8 cellular contexts compared by ENCODE assay signal in the genomic region with DNA sequence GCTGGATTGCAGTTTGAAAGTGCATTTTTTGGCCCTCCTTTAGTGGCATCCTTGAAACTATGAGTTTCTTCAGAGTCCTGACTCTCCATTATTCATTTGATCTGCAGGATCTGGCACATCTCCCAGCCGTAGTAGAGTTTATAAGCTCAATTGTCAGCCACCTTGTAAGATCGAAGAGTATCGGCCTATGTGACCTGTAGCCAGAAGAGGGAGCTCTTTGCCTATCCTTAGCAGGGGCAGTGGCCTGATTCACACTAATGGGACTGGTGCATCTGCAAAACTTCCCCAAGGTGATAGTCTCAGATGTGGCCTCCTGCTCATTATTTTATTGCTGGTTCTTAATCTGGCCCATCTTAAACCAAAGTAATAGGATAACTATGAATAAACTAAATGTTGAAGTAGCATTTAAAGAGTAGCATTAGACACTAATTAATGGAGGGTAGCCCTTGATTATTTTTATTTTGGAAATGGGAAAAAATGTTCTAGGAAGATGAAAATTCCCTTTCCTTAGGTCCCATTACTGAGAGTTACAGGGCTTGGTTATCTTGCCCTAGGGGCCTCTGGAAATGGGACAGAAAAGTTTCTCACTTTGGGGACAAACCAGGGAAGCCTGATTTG. TPM values are rescaled to one million over a fixed set of nuclear protein-coding genes. Genes with fewer than 3 reads are reported as not detected.
DNase-seq lines count a peak whose midpoint lies in the region; ATAC-seq and TF ChIP-seq lines count a peak whose summit lies in the region.

No MANE protein-coding gene starts in this region.

- no peaks in the 10 kb centered on the region for H3K9me3 Mint-ChIP-seq in activated naive CD4-positive, alpha-beta T cell treated with anti-CD3 and anti-CD28 coated beads for 36 hours

- TF ChIP-seq CTCF in GM12865 (IDR thresholded peaks at IDR 0.05; ENCODE audit: insufficient read depth, low read depth, low read length, missing control alignments) = peak; percentile 86
- TF ChIP-seq CTCF in heart left ventricle (IDR thresholded peaks at IDR 0.05) = peak; percentile 62 to 82 (median 70)
- TF ChIP-seq CTCF in ovary (IDR thresholded peaks at IDR 0.05) = no peak

- H3K27me3 Mint-ChIP-seq in activated naive CD4-positive, alpha-beta T cell treated with anti-CD3 and anti-CD28 coated beads for 36 hours (ENCODE audit: low read depth) = peaks cover 3% of the 10 kb centered on the region

- no peaks in the 10 kb centered on the region for H3K4me1 ChIP-seq in HAP-1
- peaks cover 0 to 15% (median 8%) of the 10 kb centered on the region in 12 donors for H3K4me1 ChIP-seq in heart left ventricle
- H3K4me1 ChIP-seq in ovary (ENCODE audit: insufficient read depth) = no peaks in the 10 kb centered on the region

- no peaks in the 10 kb centered on the region; the same call in 1 of the 2 replicates for H3K36me3 ChIP-seq in HAP-1 (replicated peaks)
- peaks cover 0 to 13% (median 0%) of the 10 kb centered on the region in 9 donors for H3K36me3 ChIP-seq in heart left ventricle
- no peaks in the 10 kb centered on the region for H3K36me3 ChIP-seq in ovary

- no peak overlapping the region for H3K4me3 Mint-ChIP-seq in activated naive CD4-positive, alpha-beta T cell treated with anti-CD3 and anti-CD28 coated beads for 36 hours

- intact Hi-C loops in activated naive CD4-positive, alpha-beta T cell treated with anti-CD3 and anti-CD28 coated beads for 36 hours (cut with micrococcal nuclease) = loop anchor here (1.0 to 2.0 kb wide), 9 partner anchors 15 to 419 kb away; partner anchors contain the start of gene GCSAM
- intact Hi-C loops in heart left ventricle (cut with DNase I) (loop anchor here in 9 of 10 donors (2.0 to 10.0 kb wide), 5 partner anchors 173 to 423 kb away; no protein-coding TSS in a partner anchor), sciatic nerve (cut with DNase I) (no loop called here), ovary (cut with DNase I) (no loop called here)

- no peaks in the 10 kb centered on the region for H3K27me3 ChIP-seq in HAP-1 (ENCODE audit: low read depth)
- H3K27me3 ChIP-seq in heart left ventricle = no peaks in the 10 kb centered on the region
- H3K27me3 ChIP-seq in ovary = no peaks in the 10 kb centered on the region

- CTCF ChIA-PET in activated naive CD4-positive, alpha-beta T cell treated with anti-CD3 and anti-CD28 coated beads for 36 hours (lab: Charles Lee) = interaction anchor here (0.6 to 4.0 kb wide), 44 partner anchors 8 to 470 kb away, joined by 3 to 46 read pairs (median 4); partner anchors contain the start of genes C3orf52, CD200, GCSAM and SLC9C1

- in situ Hi-C loops in HAP-1 (cut with MboI; ENCODE audit: low sequenced_read_pairs) = loop anchor here (10.0 to 25.0 kb wide), 2 partner anchors 175 to 413 kb away; partner anchors contain the start of gene SLC9C1

- H3K4me1 Mint-ChIP-seq in activated naive CD4-positive, alpha-beta T cell treated with anti-CD3 and anti-CD28 coated beads for 36 hours (ENCODE audit: low read depth) = peaks cover 17% of the 10 kb centered on the region

- TF ChIP-seq EP300 in ovary (IDR thresholded peaks at IDR 0.05) = no peak

- peak; percentile 93 for DNase-seq in GM12865 (ENCODE audit: low read depth)
- DNase-seq in HAP-1 (ENCODE audit: low spot score in 2 of 2) = peak; percentile 76 to 77
- DNase-seq in LoVo (ENCODE audit: low spot score) = peak; percentile 51
- DNase-seq in SHP77 (lab: John Stamatoyannopoulos, UW) = peak; percentile 51 to 68
- peak; percentile 79 for DNase-seq in activated naive CD4-positive, alpha-beta T cell treated with anti-CD3 and anti-CD28 coated beads for 36 hours
- DNase-seq in heart left ventricle = peak in 2 of 5 donors; percentile 39 to 40
- peak; percentile 62 for DNase-seq in sciatic nerve (ENCODE audit: low spot score)
- no peak for DNase-seq in ovary

- no peak for TF ChIP-seq POLR2A in heart left ventricle (IDR thresholded peaks at IDR 0.05)
- no peak for TF ChIP-seq POLR2A in ovary (IDR thresholded peaks at IDR 0.05)

- H3K27ac Mint-ChIP-seq in activated naive CD4-positive, alpha-beta T cell treated with anti-CD3 and anti-CD28 coated beads for 36 hours = no peak overlapping the region

- H3K27ac ChIP-seq in heart left ventricle (no peak overlapping the region), ovary (no peak overlapping the region)

- no peaks in the 10 kb centered on the region for H3K36me3 Mint-ChIP-seq in activated naive CD4-positive, alpha-beta T cell treated with anti-CD3 and anti-CD28 coated beads for 36 hours (ENCODE audit: low read depth)

- no peaks in the 10 kb centered on the region; the same call in 1 of the 2 replicates for H3K9me3 ChIP-seq in HAP-1
- no peaks in the 10 kb centered on the region for H3K9me3 ChIP-seq in heart left ventricle
- H3K9me3 ChIP-seq in ovary = no peaks in the 10 kb centered on the region

- 17 to 23% (median 21%) methylated on average over 3 of the region's 3 CpGs for WGBS in heart left ventricle, 4 donors
- 47 to 49% (median 49%) methylated on average over 3 of the region's 3 CpGs for WGBS in ovary, 3 donors

- H3K4me3 ChIP-seq in GM12865 (ENCODE audit: low read depth, low read length) (no peak overlapping the region), HAP-1 (no peak overlapping the region), heart left ventricle (no peak overlapping the region), ovary (no peak overlapping the region)

- ATAC-seq in heart left ventricle (peak; percentile 64 to 86 (median 77)), sciatic nerve (peak; percentile 80)

RNA-seq across cellular contexts. Expression of gene GCSAM, which starts 21.2 kb away (rescaled TPM):
- 10 to 100 TPM; 14.5 to 14.6 TPM for total RNA-seq in activated naive CD4-positive, alpha-beta T cell treated with anti-CD3 and anti-CD28 coated beads for 36 hours
- total RNA-seq in heart left ventricle (under 1 TPM in 2 of 9 donors, not detected in 7; 0.27 to 0.59 TPM), sciatic nerve (0.22 TPM), ovary (under 1 TPM in 2 of 7 donors, not detected in 5; 0.11 to 0.23 TPM)
- polyA plus RNA-seq in heart left ventricle (under 1 TPM in 1 of 2 donors, not detected in 1; 0.12 TPM), ovary (under 1 TPM; 0.13 to 0.83 TPM)

RNA-seq across cellular contexts. Expression of gene C3orf52, which starts 25.7 kb away (rescaled TPM):
- 1 to 10 TPM; 3.1 to 3.8 TPM for total RNA-seq in activated naive CD4-positive, alpha-beta T cell treated with anti-CD3 and anti-CD28 coated beads for 36 hours
- 1 to 10 TPM; 1.4 to 7.8 (median 4.9) TPM for total RNA-seq in heart left ventricle
- polyA plus RNA-seq in heart left ventricle = 1 to 10 TPM; 2.0 to 9.6 TPM
- total RNA-seq in sciatic nerve = 9.1 TPM
- total RNA-seq in ovary = 1 to 10 TPM in 2 of 7 donors, under 1 TPM in 5; 0.28 to 5.5 (median 0.48) TPM
- polyA plus RNA-seq in ovary = 1 to 10 TPM in 1 of 2 donors, under 1 TPM in 1; 0.24 to 1.0 TPM

Comparison
In these comparisons a context has a peak if more than half of its experiments do, and no peak if none do; other contexts are left out.
1. DNase-seq: peak in GM12865 (single experiment), HAP-1 (2 of 2), LoVo (single experiment), SHP77 (2 of 2), activated naive CD4-positive, alpha-beta T cell treated with anti-CD3 and anti-CD28 coated beads for 36 hours (single experiment) and sciatic nerve (single experiment); none in ovary (0 of 5).
2. CTCF ChIP-seq: peak in GM12865 (single experiment) and heart left ventricle (12 of 12); none in ovary (0 of 3).
3. RNA of gene GCSAM, which starts 21.2 kb away (total RNA-seq): 14.5 to 14.6 TPM in activated naive CD4-positive, alpha-beta T cell treated with anti-CD3 and anti-CD28 coated beads for 36 hours; 0.22 TPM in sciatic nerve (single experiment), 0.11 to 0.23 TPM in ovary and 0.27 to 0.59 TPM in heart left ventricle; every median in the first group is over 4 times any median in the second.
4. intact Hi-C loops: an anchor here in activated naive CD4-positive, alpha-beta T cell treated with anti-CD3 and anti-CD28 coated beads for 36 hours (1.0 to 2.0 kb wide) and heart left ventricle (2.0 to 10.0 kb wide); none called in sciatic nerve and ovary.